7 cellular contexts compared by ENCODE assay signal in the genomic region with DNA sequence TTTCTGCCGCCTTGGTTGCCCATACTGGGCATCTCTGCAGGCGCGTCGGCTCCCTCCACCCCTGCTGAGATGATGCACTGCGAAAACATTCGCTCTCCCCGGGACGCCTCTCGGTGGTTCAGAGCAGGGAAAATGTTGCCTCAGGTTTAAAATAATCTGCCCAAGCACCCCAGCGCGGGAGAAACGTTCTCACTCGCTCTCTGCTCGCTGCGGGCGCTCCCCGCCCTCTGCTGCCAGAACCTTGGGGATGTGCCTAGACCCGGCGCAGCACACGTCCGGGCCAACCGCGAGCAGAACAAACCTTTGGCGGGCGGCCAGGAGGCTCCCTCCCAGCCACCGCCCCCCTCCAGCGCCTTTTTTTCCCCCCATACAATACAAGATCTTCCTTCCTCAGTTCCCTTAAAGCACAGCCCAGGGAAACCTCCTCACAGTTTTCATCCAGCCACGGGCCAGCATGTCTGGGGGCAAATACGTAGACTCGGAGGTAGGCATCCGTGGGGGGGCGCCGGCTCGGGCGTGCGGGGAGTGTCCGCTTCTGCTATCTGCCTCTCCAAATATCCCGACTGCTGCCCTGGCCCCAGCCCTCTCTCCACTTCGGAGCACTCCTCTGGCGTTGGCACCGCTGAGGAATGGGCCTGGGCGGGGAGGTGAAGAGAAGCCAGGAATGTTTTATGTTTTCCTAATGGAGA. TPM values are rescaled to one million over a fixed set of nuclear protein-coding genes. Genes with fewer than 3 reads are reported as not detected.
A peak's percentile ranks its signal among the peaks of the same experiment; 100 is the strongest.
DNase-seq lines count a peak whose midpoint lies in the region; ATAC-seq and TF ChIP-seq lines count a peak whose summit lies in the region.

Gene CAV1, plus strand, starts transcription at position 428 of the 689 bp plus-strand sequence. Its CDS starts 27 bp downstream, at position 455.

- TF ChIP-seq CTCF in epithelial cell of esophagus (IDR thresholded peaks at IDR 0.05; ENCODE audit: insufficient read depth, low read depth, low read length, missing control alignments) = peak; percentile 31

- no peaks in the 10 kb centered on the region for H3K9me3 Mint-ChIP-seq in activated CD8-positive, alpha-beta memory T cell treated with anti-CD3 and anti-CD28 coated beads, Interleukin-2, amount 10 ng/mL, durations not matched to agents 7 days and 5 days (ENCODE audit: low read depth)
- no peaks in the 10 kb centered on the region for H3K9me3 Mint-ChIP-seq in stimulated activated naive CD8-positive, alpha-beta T cell treated with anti-CD3 and anti-CD28 coated beads, Interleukin-15, Interleukin-2, amounts not matched to agents 100 ng/mL and 50 ng/mL, for 24 hours

- no peak within 1 kb of the TSS for H2AK5ac ChIP-seq in mesendoderm (ENCODE audit: low read length)

- peak within 1 kb of the TSS; percentile 87 for H3K56ac ChIP-seq in mesendoderm (ENCODE audit: low read length)

- peak; percentile 92 for DNase-seq in LoVo (ENCODE audit: low spot score)
- peak; percentile 44 for DNase-seq in activated CD8-positive, alpha-beta memory T cell treated with anti-CD3 and anti-CD28 coated beads, Interleukin-2, amount 10 ng/mL, durations not matched to agents 7 days and 5 days
- DNase-seq in epithelial cell of esophagus (ENCODE audit: low read depth) = peak; percentile 98
- DNase-seq in mesendoderm = peak; percentile 91
- DNase-seq in NCI-H2227 treated with DMSO at 0.1 percent for 48 hours (lab: John Stamatoyannopoulos, UW) = no peak

- no peaks in the 10 kb centered on the region for H3K27me3 ChIP-seq in mesendoderm (ENCODE audit: insufficient read depth, low read length, poor library complexity)

- no peaks in the 10 kb centered on the region for H3K79me1 ChIP-seq in mesendoderm (ENCODE audit: low read length)

- no peak within 1 kb of the TSS for H4K5ac ChIP-seq in mesendoderm (ENCODE audit: low read length)

- peak within 1 kb of the TSS; percentile 94 for H3K4me3 ChIP-seq in epithelial cell of esophagus (ENCODE audit: low read length)
- peak within 1 kb of the TSS; percentile 9 for H3K4me3 ChIP-seq in mesendoderm (ENCODE audit: low read length)

- peak within 1 kb of the TSS; percentile 34 for H3K9ac ChIP-seq in mesendoderm (ENCODE audit: low read length)

- CTCF ChIA-PET in activated CD8-positive, alpha-beta memory T cell treated with anti-CD3 and anti-CD28 coated beads, Interleukin-2, amount 10 ng/mL, durations not matched to agents 7 days and 5 days (lab: Charles Lee) = interaction anchor here (0.5 to 3.1 kb wide), 15 partner anchors 9 to 390 kb away, joined by 3 to 27 read pairs (median 8); no protein-coding TSS in a partner anchor

- no peaks in the 10 kb centered on the region for H3K36me3 ChIP-seq in mesendoderm (ENCODE audit: control insufficient read depth, insufficient read depth, low read length)

- H3K4me2 ChIP-seq in mesendoderm (ENCODE audit: low read length) = peak within 1 kb of the TSS; percentile 44

- peaks cover 21% of the 10 kb centered on the region for H3K4me1 Mint-ChIP-seq in activated CD8-positive, alpha-beta memory T cell treated with anti-CD3 and anti-CD28 coated beads, Interleukin-2, amount 10 ng/mL, durations not matched to agents 7 days and 5 days
- peaks cover 33% of the 10 kb centered on the region for H3K4me1 Mint-ChIP-seq in stimulated activated naive CD8-positive, alpha-beta T cell treated with anti-CD3 and anti-CD28 coated beads, Interleukin-15, Interleukin-2, amounts not matched to agents 100 ng/mL and 50 ng/mL, for 24 hours (ENCODE audit: low read depth)

- H3K23ac ChIP-seq in mesendoderm (ENCODE audit: low read length) = peak within 1 kb of the TSS; percentile 48

- no peaks in the 10 kb centered on the region for H3K4me1 ChIP-seq in mesendoderm (ENCODE audit: control insufficient read depth, low read depth, low read length)

- H2BK15ac ChIP-seq in mesendoderm (replicated peaks; ENCODE audit: low read depth) = no peak within 1 kb of the TSS

- peak within 1 kb of the TSS; percentile 1 for H2BK120ac ChIP-seq in mesendoderm (ENCODE audit: low read depth, low read length)

- peak within 1 kb of the TSS; percentile 73 for H3K4ac ChIP-seq in mesendoderm (ENCODE audit: low read depth, low read length)

- no peaks in the 10 kb centered on the region for H3K36me3 Mint-ChIP-seq in activated CD8-positive, alpha-beta memory T cell treated with anti-CD3 and anti-CD28 coated beads, Interleukin-2, amount 10 ng/mL, durations not matched to agents 7 days and 5 days
- no peaks in the 10 kb centered on the region for H3K36me3 Mint-ChIP-seq in stimulated activated naive CD8-positive, alpha-beta T cell treated with anti-CD3 and anti-CD28 coated beads, Interleukin-15, Interleukin-2, amounts not matched to agents 100 ng/mL and 50 ng/mL, for 24 hours (ENCODE audit: low read depth)

- no peaks in the 10 kb centered on the region for H3K79me2 ChIP-seq in mesendoderm (ENCODE audit: control insufficient read depth, insufficient read depth, low read length)

- ATAC-seq in GM18505 (IDR thresholded peaks at IDR 0.05; ENCODE audit: unreplicated experiment) = peak; percentile 27
- peak; percentile 27 for ATAC-seq in activated CD8-positive, alpha-beta memory T cell treated with anti-CD3 and anti-CD28 coated beads, Interleukin-2, amount 10 ng/mL, durations not matched to agents 7 days and 5 days

- WGBS in mesendoderm (ENCODE audit: extremely low coverage, insufficient coverage, low lambda C conversion rate) = no CpG with 5 or more reads among the region's 42 CpGs

- H3K27me3 Mint-ChIP-seq in activated CD8-positive, alpha-beta memory T cell treated with anti-CD3 and anti-CD28 coated beads, Interleukin-2, amount 10 ng/mL, durations not matched to agents 7 days and 5 days = peaks cover 81% of the 10 kb centered on the region
- H3K27me3 Mint-ChIP-seq in stimulated activated naive CD8-positive, alpha-beta T cell treated with anti-CD3 and anti-CD28 coated beads, Interleukin-15, Interleukin-2, amounts not matched to agents 100 ng/mL and 50 ng/mL, for 24 hours = peaks cover 75% of the 10 kb centered on the region

- no peak within 1 kb of the TSS for H2BK5ac ChIP-seq in mesendoderm (ENCODE audit: low read length)

- H3K27ac Mint-ChIP-seq in activated CD8-positive, alpha-beta memory T cell treated with anti-CD3 and anti-CD28 coated beads, Interleukin-2, amount 10 ng/mL, durations not matched to agents 7 days and 5 days = no peak within 1 kb of the TSS
- peak within 1 kb of the TSS; percentile 63 for H3K27ac Mint-ChIP-seq in stimulated activated naive CD8-positive, alpha-beta T cell treated with anti-CD3 and anti-CD28 coated beads, Interleukin-15, Interleukin-2, amounts not matched to agents 100 ng/mL and 50 ng/mL, for 24 hours

- no peak within 1 kb of the TSS for H4K8ac ChIP-seq in mesendoderm (ENCODE audit: low read depth, low read length)

- H3K4me3 Mint-ChIP-seq in activated CD8-positive, alpha-beta memory T cell treated with anti-CD3 and anti-CD28 coated beads, Interleukin-2, amount 10 ng/mL, durations not matched to agents 7 days and 5 days = peak within 1 kb of the TSS; percentile 82
- H3K4me3 Mint-ChIP-seq in stimulated activated naive CD8-positive, alpha-beta T cell treated with anti-CD3 and anti-CD28 coated beads, Interleukin-15, Interleukin-2, amounts not matched to agents 100 ng/mL and 50 ng/mL, for 24 hours = peak within 1 kb of the TSS; percentile 82

- peak within 1 kb of the TSS; percentile 62 for H3K18ac ChIP-seq in mesendoderm (ENCODE audit: low read length)

- no peak for TF ChIP-seq POLR2A in GM18505 (IDR thresholded peaks at IDR 0.05; ENCODE audit: borderline replicate concordance, extremely low read depth, insufficient read depth, insufficient read length)

- peak within 1 kb of the TSS; percentile 70 for H3K27ac ChIP-seq in mesendoderm (ENCODE audit: low read depth, low read length)

RNA-seq across cellular contexts. Expression of gene CAV1, which starts in this region (rescaled TPM):
- under 1 TPM in 1 of 2 experiments, not detected in 1; 0.87 TPM for total RNA-seq in activated CD8-positive, alpha-beta memory T cell treated with anti-CD3 and anti-CD28 coated beads, Interleukin-2, amount 10 ng/mL, durations not matched to agents 7 days and 5 days
- polyA plus RNA-seq in mesendoderm (2013, experiment 1 of 2) = 114 TPM
- polyA plus RNA-seq in mesendoderm (2013, experiment 2 of 2) = 115 TPM

Comparison
In these comparisons a context has a peak if more than half of its experiments do, and no peak if none do; other contexts are left out.
1. Peak in DNase-seq and ATAC-seq in activated CD8-positive, alpha-beta memory T cell treated with anti-CD3 and anti-CD28 coated beads, Interleukin-2, amount 10 ng/mL, durations not matched to agents 7 days and 5 days; RNA of the gene not detected or under 1 TPM.